26 cellular contexts compared by ENCODE assay signal in genomic region chr6:20158691-20159090, GRCh38.
"Had no signal": no experiment of that assay in that cellular context is flagged by ENCODE, and none has a peak within 500 bp of the region (broad histone marks: within the 10 kb centered on the region; RNA-seq: fewer than 3 reads in every experiment).

No MANE protein-coding gene starts in this region.

- DNase-seq: colonic mucosa; cortex of kidney; dermis blood vessel endothelial cell; dorsolateral prefrontal cortex; effector CD4-positive, alpha-beta T cell; effector CD8-positive, alpha-beta T cell; effector memory CD4-positive, alpha-beta T cell; effector memory CD8-positive, alpha-beta T cell; endodermal cell; esophagus squamous epithelium; foreskin fibroblast; foreskin keratinocyte; foreskin melanocyte; gastrocnemius medialis; glutamatergic neuron; head of caudate nucleus; heart left ventricle; heart right ventricle had no signal

- H3K36me3 ChIP-seq: colonic mucosa, esophagus muscularis mucosa, esophagus squamous epithelium, gastrocnemius medialis, gastroesophageal sphincter had no signal

- H3K4me3 ChIP-seq: colonic mucosa, coronary artery, dorsolateral prefrontal cortex, esophagus muscularis mucosa, esophagus squamous epithelium, gastrocnemius medialis, gastroesophageal sphincter, heart left ventricle, heart right ventricle, hepatocyte had no signal

- H2AFZ ChIP-seq: hepatocyte had no signal

- H3K27ac ChIP-seq: colonic mucosa, coronary artery, epithelial cell of prostate, esophagus muscularis mucosa, esophagus squamous epithelium, foreskin keratinocyte, gastrocnemius medialis, heart left ventricle, heart right ventricle, hepatocyte had no signal

- FAIRE-seq: colon, endothelial cell of umbilical vein had no signal

- H3K4me1 ChIP-seq: colonic mucosa, esophagus squamous epithelium, foreskin keratinocyte, gastrocnemius medialis had no signal

- H3K27me3 ChIP-seq: colonic mucosa, dorsolateral prefrontal cortex, esophagus muscularis mucosa, esophagus squamous epithelium, foreskin keratinocyte, gastrocnemius medialis, gastroesophageal sphincter, heart left ventricle, heart right ventricle, hepatocyte had no signal

- ATAC-seq: effector memory CD8-positive, alpha-beta T cell; esophagus mucosa; foreskin keratinocyte; gastrocnemius medialis; gastroesophageal sphincter; heart left ventricle; heart right ventricle had no signal

- H3K9me3 ChIP-seq: colonic mucosa, esophagus muscularis mucosa, esophagus squamous epithelium, gastrocnemius medialis, gastroesophageal sphincter, heart left ventricle, heart right ventricle had no signal

- H3K4me2 ChIP-seq: hepatocyte had no signal
